In the genomic region with DNA sequence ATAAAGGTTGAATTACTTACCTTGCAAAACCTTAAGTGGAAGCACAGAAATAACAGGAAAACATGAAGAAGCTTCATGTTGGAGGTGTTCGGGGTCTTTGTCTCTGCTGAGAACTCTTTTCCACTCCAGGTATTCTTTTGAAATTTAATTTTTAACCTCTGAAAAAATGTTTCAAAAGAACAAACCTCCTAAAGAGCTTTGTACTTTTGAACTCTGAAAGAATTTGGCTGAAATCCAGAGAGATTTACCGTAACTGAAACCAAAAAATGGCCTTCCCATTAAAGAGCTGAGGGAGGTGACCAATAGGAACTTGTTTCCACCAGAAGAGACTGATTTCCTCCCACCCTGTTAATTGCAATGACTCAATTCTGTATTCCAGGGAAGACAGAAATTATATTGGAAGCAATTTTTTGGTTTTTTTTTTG, we compare ENCODE assay signal across 11 cellular contexts. TPM values are rescaled to one million over a fixed set of nuclear protein-coding genes. Genes with fewer than 3 reads are reported as not detected.
DNase-seq lines count a peak whose midpoint lies in the region; ATAC-seq and TF ChIP-seq lines count a peak whose summit lies in the region.
"Had no signal": no experiment of that assay in that cellular context is flagged by ENCODE, and none has a peak within 500 bp of the region (broad histone marks: within the 10 kb centered on the region; RNA-seq: fewer than 3 reads in every experiment).

Gene CFI, minus strand, starts transcription at position 105 of the 425 bp plus-strand sequence. Its CDS starts 28 bp downstream, at position 77.

- H3K27ac ChIP-seq in adrenal gland (peak within 1 kb of the TSS in 4 of 5 donors; percentile 11 to 55 (median 30)), sigmoid colon (peak within 1 kb of the TSS in 1 of 4 donors; percentile 34)
- H3K27ac ChIP-seq: cardiac muscle cell had no signal

- no peaks in the 10 kb centered on the region for H3K36me3 ChIP-seq in adrenal gland (replicated peaks in 1 of 2)
- H3K36me3 ChIP-seq in sigmoid colon = no peaks in the 10 kb centered on the region
- H3K36me3 ChIP-seq: cardiac muscle cell had no signal

- no peak within 1 kb of the TSS for H3K27ac Mint-ChIP-seq in activated CD8-positive, alpha-beta T cell treated with anti-CD3 and anti-CD28 coated beads for 36 hours

- H3K27me3 Mint-ChIP-seq in activated CD8-positive, alpha-beta T cell treated with anti-CD3 and anti-CD28 coated beads for 36 hours = peaks cover 1% of the 10 kb centered on the region

- CTCF ChIA-PET in activated CD8-positive, alpha-beta T cell treated with anti-CD3 and anti-CD28 coated beads for 36 hours (lab: Charles Lee) = interaction anchor here (1.2 kb wide), 1 partner anchor 374 kb away, joined by 3 read pairs; no protein-coding TSS in a partner anchor

- TF ChIP-seq EP300 in sigmoid colon (IDR thresholded peaks at IDR 0.05) = no peak

- H3K4me1 ChIP-seq in adrenal gland (replicated peaks in 1 of 2) (peaks cover 5% of the 10 kb centered on the region in 2 donors), sigmoid colon (no peaks in the 10 kb centered on the region)

- H3K4me1 Mint-ChIP-seq in activated CD8-positive, alpha-beta T cell treated with anti-CD3 and anti-CD28 coated beads for 36 hours (ENCODE audit: low read depth) = no peaks in the 10 kb centered on the region

- TF ChIP-seq POLR2A in adrenal gland (IDR thresholded peaks at IDR 0.05) (no peak), sigmoid colon (IDR thresholded peaks at IDR 0.05) (no peak)

- no peaks in the 10 kb centered on the region for H3K36me3 Mint-ChIP-seq in activated CD8-positive, alpha-beta T cell treated with anti-CD3 and anti-CD28 coated beads for 36 hours (ENCODE audit: low read depth)

- peak; percentile 59 for DNase-seq in GM03348 (ENCODE audit: low spot score)
- DNase-seq in adrenal gland = peak in 3 of 7 donors; percentile 8 to 30 (median 15)
- DNase-seq in left cardiac atrium = no peak
- no peak for DNase-seq in sigmoid colon
- no peak for DNase-seq in activated CD8-positive, alpha-beta T cell treated with anti-CD3 and anti-CD28 coated beads for 36 hours
- no peak for DNase-seq in NCI-H128 (lab: John Stamatoyannopoulos, UW; ENCODE audit: unreplicated experiment)
- no peak for DNase-seq in NCI-H526 (lab: John Stamatoyannopoulos, UW)
- DNase-seq: NCI-H1417 treated with DMSO at 0.1 percent for 48 hours had no signal

- no peak within 1 kb of the TSS for H3K4me3 Mint-ChIP-seq in activated CD8-positive, alpha-beta T cell treated with anti-CD3 and anti-CD28 coated beads for 36 hours

- H3K4me3 ChIP-seq in adrenal gland (peak within 1 kb of the TSS in 2 of 4 donors; percentile 10 to 57), sigmoid colon (peak within 1 kb of the TSS in 3 of 4 donors; percentile 1 to 14 (median 9))
- H3K4me3 ChIP-seq: cardiac muscle cell had no signal

- WGBS in adrenal gland, 4 donors = 27 to 34% (median 31%) methylated on average over 2 of the region's 2 CpGs
- 25 to 56% methylated on average over 2 of the region's 2 CpGs for WGBS in sigmoid colon, 2 donors

- no peaks in the 10 kb centered on the region for H3K9me3 Mint-ChIP-seq in activated CD8-positive, alpha-beta T cell treated with anti-CD3 and anti-CD28 coated beads for 36 hours

- TF ChIP-seq CTCF in adrenal gland (IDR thresholded peaks at IDR 0.05) = no peak
- no peak for TF ChIP-seq CTCF in sigmoid colon (IDR thresholded peaks at IDR 0.05)
- TF ChIP-seq CTCF in activated CD8-positive, alpha-beta T cell treated with anti-CD3 and anti-CD28 coated beads for 36 hours (IDR thresholded peaks at IDR 0.05) = no peak

- no peaks in the 10 kb centered on the region for H3K9me3 ChIP-seq in adrenal gland (replicated peaks in 1 of 3)
- no peaks in the 10 kb centered on the region for H3K9me3 ChIP-seq in sigmoid colon

- ATAC-seq in left cardiac atrium (peak in 1 of 2 donors; percentile 87), GM18498 (IDR thresholded peaks at IDR 0.05; ENCODE audit: unreplicated experiment) (no peak)
- ATAC-seq in activated CD8-positive, alpha-beta T cell treated with anti-CD3 and anti-CD28 coated beads for 36 hours = no peak

- POLR2A ChIA-PET in activated CD8-positive, alpha-beta T cell treated with anti-CD3 and anti-CD28 coated beads for 36 hours (lab: Charles Lee) = interaction anchor here (0.6 kb wide), 1 partner anchor 28 kb away, joined by 3 read pairs; no protein-coding TSS in a partner anchor

- H3K27me3 ChIP-seq in adrenal gland (no peaks in the 10 kb centered on the region), sigmoid colon (no peaks in the 10 kb centered on the region)
- H3K27me3 ChIP-seq: cardiac muscle cell had no signal

- intact Hi-C loops in adrenal gland (cut with DNase I) (loop anchor here (10.0 kb wide), 1 partner anchor 377 kb away; no protein-coding TSS in a partner anchor), left cardiac atrium (cut with DNase I) (no loop called here), sigmoid colon (cut with DNase I) (no loop called here)
- intact Hi-C loops in activated CD8-positive, alpha-beta T cell treated with anti-CD3 and anti-CD28 coated beads for 36 hours (cut with micrococcal nuclease) = no loop called here

RNA-seq across cellular contexts. Expression of gene CFI, which starts in this region (rescaled TPM):
- total RNA-seq in adrenal gland (100 to 1,000 TPM in 3 of 8 donors, 10 to 100 TPM in 5; 56.6 to 219 (median 90.3) TPM), left cardiac atrium (10 to 100 TPM; 22.6 to 23.2 TPM), sigmoid colon (10 to 100 TPM in 2 of 4 donors, 1 to 10 TPM in 2; 4.3 to 14.4 (median 9.0) TPM)
- polyA plus RNA-seq in adrenal gland (10 to 100 TPM; 46.2 to 58.6 (median 47.0) TPM), sigmoid colon (1 to 10 TPM; 1.2 to 8.7 (median 1.2) TPM)
- total RNA-seq in activated CD8-positive, alpha-beta T cell treated with anti-CD3 and anti-CD28 coated beads for 36 hours = not detected
- total RNA-seq: H1 had no signal
- polyA plus RNA-seq: H1 had no signal

Comparison
In these comparisons a context has a peak if more than half of its experiments do, and no peak if none do; other contexts are left out.
1. RNA of gene CFI (total RNA-seq): 56.6 to 219 TPM in adrenal gland, 22.6 to 23.2 TPM in left cardiac atrium and 4.3 to 14.4 TPM in sigmoid colon; not detected in activated CD8-positive, alpha-beta T cell treated with anti-CD3 and anti-CD28 coated beads for 36 hours; every median in the first group is over 4 times any median in the second.
2. RNA of gene CFI (polyA plus RNA-seq): 46.2 to 58.6 TPM in adrenal gland; 1.2 to 8.7 TPM in sigmoid colon; every median in the first group is over 4 times any median in the second.
3. intact Hi-C loops: an anchor here in adrenal gland (10.0 kb wide); none called in left cardiac atrium, sigmoid colon and activated CD8-positive, alpha-beta T cell treated with anti-CD3 and anti-CD28 coated beads for 36 hours.